ENCODE assay signal across 18 cellular contexts in the genomic region with DNA sequence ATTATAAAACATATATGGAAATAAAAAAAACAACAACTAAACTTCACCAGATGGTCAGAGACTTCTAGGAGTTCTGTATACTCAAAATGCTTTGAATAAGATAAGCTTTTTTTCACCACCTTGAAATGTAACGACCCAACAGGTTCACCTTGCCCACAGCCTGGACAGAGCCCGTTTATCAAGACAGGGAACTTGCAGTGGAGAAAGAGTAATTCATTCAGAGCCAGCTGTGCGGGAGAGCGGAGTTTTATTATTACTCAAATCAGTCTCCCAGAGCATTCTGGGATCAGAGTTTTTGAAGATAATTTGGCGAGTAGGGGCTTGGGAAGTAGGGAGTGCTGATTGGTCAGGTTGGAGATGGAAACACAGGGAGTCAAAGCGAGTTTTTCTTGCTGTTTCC.
"Had no signal": no experiment of that assay in that cellular context is flagged by ENCODE, and none has a peak within 500 bp of the region (broad histone marks: within the 10 kb centered on the region; RNA-seq: fewer than 3 reads in every experiment).

No MANE protein-coding gene starts in this region.

- H3K4me3 ChIP-seq: ascending aorta, hepatocyte, left lung, skin epidermis, tibial nerve, vagina had no signal

- H3K9me3 Mint-ChIP-seq: activated naive CD8-positive, alpha-beta T cell treated with anti-CD3 and anti-CD28 coated beads, Interleukin-2, amount 50 U/mL, for 24 hours had no signal

- H3K4me1 Mint-ChIP-seq: naive B cell had no signal

- H3K27me3 Mint-ChIP-seq: activated naive CD8-positive, alpha-beta T cell treated with anti-CD3 and anti-CD28 coated beads, Interleukin-2, amount 50 U/mL, for 24 hours had no signal

- H3K36me3 Mint-ChIP-seq: naive B cell, WTC11 had no signal

- H3K4me3 Mint-ChIP-seq: activated CD4-positive, alpha-beta T cell treated with anti-CD3 and anti-CD28 coated beads, Interleukin-2, amount 10 ng/mL, durations not matched to agents 24 days and 14 days; activated naive CD8-positive, alpha-beta T cell treated with anti-CD3 and anti-CD28 coated beads, Interleukin-2, amount 50 U/mL, for 24 hours; activated T-helper 1 cell treated with anti-CD3 and anti-CD28 coated beads, Interleukin-12 subunit alpha, Interleukin-12 subunit beta, Interleukin-2, Interleukin-4 antibody, amounts not matched to agents 30 ng/mL and 10 ng/mL and 1 ng/mL, durations not matched to agents 14 hours and 24 hours and 36 hours; naive B cell; T-helper 1 cell treated with Interleukin-12 subunit alpha and Interleukin-12 subunit beta and Interleukin-4 antibody, amounts not matched to agents 30 μg/mL and 1 μg/mL, for 36 hours; WTC11 had no signal

- H3K27ac Mint-ChIP-seq: activated CD4-positive, alpha-beta T cell treated with anti-CD3 and anti-CD28 coated beads, Interleukin-2, amount 10 ng/mL, durations not matched to agents 24 days and 14 days; activated naive CD8-positive, alpha-beta T cell treated with anti-CD3 and anti-CD28 coated beads, Interleukin-2, amount 50 U/mL, for 24 hours; activated T-helper 1 cell treated with anti-CD3 and anti-CD28 coated beads, Interleukin-12 subunit alpha, Interleukin-12 subunit beta, Interleukin-2, Interleukin-4 antibody, amounts not matched to agents 30 ng/mL and 10 ng/mL and 1 ng/mL, durations not matched to agents 14 hours and 24 hours and 36 hours; naive B cell; T-helper 1 cell treated with Interleukin-12 subunit alpha and Interleukin-12 subunit beta and Interleukin-4 antibody, amounts not matched to agents 30 μg/mL and 1 μg/mL, for 36 hours; WTC11 had no signal

- ATAC-seq: left lung, right cardiac atrium, WTC11 had no signal

- DNase-seq: activated CD4-positive, alpha-beta T cell treated with anti-CD3 and anti-CD28 coated beads, Interleukin-2, amount 10 ng/mL, durations not matched to agents 24 days and 14 days; activated naive CD4-positive, alpha-beta T cell treated with Interleukin-2 at 50 U/mL for 16 hours; activated naive CD8-positive, alpha-beta T cell treated with anti-CD3 and anti-CD28 coated beads, Interleukin-2, amount 50 U/mL, for 24 hours; dermis blood vessel endothelial cell; left lung; naive B cell; posterior cingulate gyrus; right cardiac atrium; stimulated activated CD4-positive, alpha-beta T cell treated with anti-CD3 and anti-CD28 coated beads, Interleukin-4, amount 100 ng/mL, for 24 hours; stimulated activated naive CD4-positive, alpha-beta T cell had no signal
